Comparison of ENCODE assay signal across 1 cellular context in genomic region chr3:33440328-33440577, GRCh38.
TF ChIP-seq lines count a peak whose summit lies in the region.

Gene UBP1, minus strand, starts transcription at chr3:33440405. Its CDS starts 557 bp downstream, at chr3:33439848.

TF ChIP-seq in HepG2, 621 proteins besides CTCF, POLR2A, EP300 and RAD21 (continued from another document and continues in another):
- TF ChIP-seq CREM (IDR thresholded peaks at IDR 0.05), result no peak
- no peak for TF ChIP-seq CREM (CRISPR knock-in tag; IDR thresholded peaks at IDR 0.05)
- no peak for TF ChIP-seq AKNA (CRISPR knock-in tag; IDR thresholded peaks at IDR 0.05; ENCODE audit: borderline replicate concordance)
- TF ChIP-seq ZNF713 (CRISPR knock-in tag; IDR thresholded peaks at IDR 0.05), result no peak
- TF ChIP-seq DMTF1 (CRISPR knock-in tag; IDR thresholded peaks at IDR 0.05), result no peak
- peak; percentile 34 for TF ChIP-seq YY1 (IDR thresholded peaks at IDR 0.05; ENCODE audit: insufficient read depth, insufficient replicate concordance, low read depth, low read length)
- TF ChIP-seq JUNB (CRISPR knock-in tag; IDR thresholded peaks at IDR 0.05; ENCODE audit: borderline replicate concordance), result no peak
- no peak for TF ChIP-seq DNMT1 (CRISPR knock-in tag; IDR thresholded peaks at IDR 0.05)
- no peak for TF ChIP-seq ZNF251 (CRISPR knock-in tag; IDR thresholded peaks at IDR 0.05)
- TF ChIP-seq ZNF576 (CRISPR knock-in tag; IDR thresholded peaks at IDR 0.05), result no peak
- TF ChIP-seq JUN (CRISPR knock-in tag; IDR thresholded peaks at IDR 0.05), result no peak
- TF ChIP-seq ZNF737 (CRISPR knock-in tag; IDR thresholded peaks at IDR 0.05; ENCODE audit: borderline replicate concordance), result no peak
- TF ChIP-seq ZNF747 (CRISPR knock-in tag; IDR thresholded peaks at IDR 0.05; ENCODE audit: borderline replicate concordance), result 0 out of 2 replicates have a peak, but pooled peaks have one; percentile 64
- TF ChIP-seq HDAC6 (IDR thresholded peaks at IDR 0.05; ENCODE audit: low read depth, low read length), result no peak
- no peak for TF ChIP-seq NFKB2 (CRISPR knock-in tag; IDR thresholded peaks at IDR 0.05; ENCODE audit: borderline replicate concordance)
- 0 out of 2 replicates have a peak, but pooled peaks have one; percentile 15 for TF ChIP-seq ZNF792 (CRISPR knock-in tag; IDR thresholded peaks at IDR 0.05)
- TF ChIP-seq RNF2 (conservative IDR thresholded peaks at IDR 0.05; ENCODE audit: low read depth), result no peak
- TF ChIP-seq ZNF350 (CRISPR knock-in tag; IDR thresholded peaks at IDR 0.05; ENCODE audit: borderline replicate concordance, low read depth), result no peak
- peak; percentile 68; the same call in 1 of the 2 replicates for TF ChIP-seq ELF3 (CRISPR knock-in tag; IDR thresholded peaks at IDR 0.05)
- no peak for TF ChIP-seq ZNF746 (CRISPR knock-in tag; IDR thresholded peaks at IDR 0.05)
- 0 out of 2 replicates have a peak, but pooled peaks have one; percentile 30 for TF ChIP-seq ISL2 (CRISPR knock-in tag; IDR thresholded peaks at IDR 0.05)
- TF ChIP-seq ZFYVE20 (CRISPR knock-in tag; IDR thresholded peaks at IDR 0.05; ENCODE audit: borderline replicate concordance, low read depth), result no peak
- TF ChIP-seq CCDC6 (CRISPR knock-in tag; IDR thresholded peaks at IDR 0.05), result no peak
- peak; percentile 72 for TF ChIP-seq ZNF431 (CRISPR knock-in tag; IDR thresholded peaks at IDR 0.05; ENCODE audit: borderline replicate concordance, low read depth)
- TF ChIP-seq SETDB1 (CRISPR knock-in tag; IDR thresholded peaks at IDR 0.05; ENCODE audit: borderline replicate concordance), result no peak
- TF ChIP-seq SRSF9 (IDR thresholded peaks at IDR 0.05; ENCODE audit: borderline replicate concordance, insufficient read depth, low read depth, low read length, poor library complexity, severe bottlenecking), result no peak
- TF ChIP-seq NR0B2 (CRISPR knock-in tag; IDR thresholded peaks at IDR 0.05), result no peak
- no peak for TF ChIP-seq ZNF678 (CRISPR knock-in tag; IDR thresholded peaks at IDR 0.05)
- TF ChIP-seq LCORL (IDR thresholded peaks at IDR 0.05), result no peak
- TF ChIP-seq LCORL (CRISPR knock-in tag; IDR thresholded peaks at IDR 0.05), result 0 out of 2 replicates have a peak, but pooled peaks have one; percentile 10
- TF ChIP-seq ZNF383 (CRISPR knock-in tag; IDR thresholded peaks at IDR 0.05; ENCODE audit: borderline replicate concordance), result no peak
- no peak for TF ChIP-seq ZNF777 (CRISPR knock-in tag; IDR thresholded peaks at IDR 0.05)
- no peak for TF ChIP-seq ZSCAN22 (CRISPR knock-in tag; IDR thresholded peaks at IDR 0.05)
- TF ChIP-seq ARID5B (CRISPR knock-in tag; IDR thresholded peaks at IDR 0.05), result no peak
- TF ChIP-seq FOXC1 (CRISPR knock-in tag; IDR thresholded peaks at IDR 0.05; ENCODE audit: borderline replicate concordance), result no peak
- TF ChIP-seq ZSCAN12 (CRISPR knock-in tag; IDR thresholded peaks at IDR 0.05), result no peak
- no peak for TF ChIP-seq HNRNPL (IDR thresholded peaks at IDR 0.05; ENCODE audit: low read depth, low read length)
- TF ChIP-seq CBX2 (IDR thresholded peaks at IDR 0.05; ENCODE audit: low read depth, low read length), result no peak
- TF ChIP-seq CBX2 (CRISPR knock-in tag; IDR thresholded peaks at IDR 0.05; ENCODE audit: low read depth), result no peak
- no peak for TF ChIP-seq NCOA1 (CRISPR knock-in tag; IDR thresholded peaks at IDR 0.05)
- TF ChIP-seq ZNF547 (CRISPR knock-in tag; IDR thresholded peaks at IDR 0.05), result 0 out of 2 replicates have a peak, but pooled peaks have one; percentile 4
- TF ChIP-seq IRF1 (CRISPR knock-in tag; IDR thresholded peaks at IDR 0.05; ENCODE audit: low read depth), result no peak
- no peak for TF ChIP-seq ZNF670 (CRISPR knock-in tag; IDR thresholded peaks at IDR 0.05; ENCODE audit: borderline replicate concordance)
- TF ChIP-seq ZNF17 (CRISPR knock-in tag; IDR thresholded peaks at IDR 0.05), result no peak
- TF ChIP-seq RERE (CRISPR knock-in tag; IDR thresholded peaks at IDR 0.05; ENCODE audit: low read depth), result no peak
- no peak for TF ChIP-seq NFYB (CRISPR knock-in tag; IDR thresholded peaks at IDR 0.05)
- no peak for TF ChIP-seq ZNF790 (CRISPR knock-in tag; IDR thresholded peaks at IDR 0.05; ENCODE audit: borderline replicate concordance)
- TF ChIP-seq ZNF629 (CRISPR knock-in tag; conservative IDR thresholded peaks at IDR 0.05), result no peak
- no peak for TF ChIP-seq ATM (IDR thresholded peaks at IDR 0.05; ENCODE audit: borderline replicate concordance)
- TF ChIP-seq ZNF841 (CRISPR knock-in tag; IDR thresholded peaks at IDR 0.05; ENCODE audit: borderline replicate concordance), result no peak
- no peak for TF ChIP-seq SIX1 (CRISPR knock-in tag; IDR thresholded peaks at IDR 0.05; ENCODE audit: borderline replicate concordance)
